ENCODE assay signal across 11 cellular contexts in the genomic region with DNA sequence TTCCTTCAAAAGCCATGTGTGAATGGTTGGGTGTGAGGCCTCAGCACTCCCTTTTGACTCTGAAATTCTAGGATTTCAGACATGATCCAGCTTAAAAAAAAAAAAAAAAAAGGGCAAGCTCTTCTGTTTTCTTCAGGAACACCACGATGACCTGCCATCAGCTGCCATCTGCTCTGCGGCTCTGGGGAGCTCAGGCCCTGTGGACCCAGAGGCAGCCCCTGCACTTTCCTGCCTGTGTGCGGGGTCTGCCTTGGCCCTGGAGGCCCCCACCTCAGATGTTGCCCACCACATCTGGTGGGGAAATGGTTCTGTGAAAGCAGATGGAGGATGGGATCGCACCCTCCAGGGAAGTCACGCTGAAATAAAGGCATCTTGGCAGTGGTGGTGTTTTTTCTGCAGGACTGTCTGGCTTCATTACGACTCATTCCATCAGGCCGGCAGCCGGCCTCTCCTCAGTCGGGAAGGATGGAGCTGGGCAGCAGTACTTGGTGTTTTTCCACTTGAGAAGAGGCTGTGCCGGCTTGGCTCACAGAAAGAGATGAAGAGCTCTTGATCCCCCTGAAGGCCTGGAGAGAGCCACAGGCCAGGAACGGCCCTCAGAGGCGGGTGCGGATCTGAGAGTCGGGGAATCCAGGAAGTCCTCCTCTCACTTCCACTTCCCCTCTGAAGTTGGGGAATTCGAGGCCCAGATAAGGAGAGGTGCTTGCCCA.
DNase-seq lines count a peak whose midpoint lies in the region; ATAC-seq, FAIRE-seq and TF ChIP-seq lines count a peak whose summit lies in the region.
"Had no signal": no experiment of that assay in that cellular context is flagged by ENCODE, and none has a peak within 500 bp of the region (broad histone marks: within the 10 kb centered on the region; RNA-seq: fewer than 3 reads in every experiment).

No MANE protein-coding gene starts in this region.

- intact Hi-C loops in body of pancreas (cut with DNase I) (no loop called here), right cardiac atrium (cut with DNase I) (no loop called here)

- H3K4me3 ChIP-seq in body of pancreas (no peak overlapping the region), right cardiac atrium (ENCODE audit: low read length) (no peak overlapping the region), skin epidermis (no peak overlapping the region)

- no peak for TF ChIP-seq POLR2A in body of pancreas (IDR thresholded peaks at IDR 0.05)

- no peak for FAIRE-seq in HTR-8/SVneo (lab: Jason Lieb, UNC)

- H3K27me3 ChIP-seq in body of pancreas (no peaks in the 10 kb centered on the region), right cardiac atrium (ENCODE audit: control insufficient read depth, insufficient read depth) (no peaks in the 10 kb centered on the region)

- TF ChIP-seq CTCF in body of pancreas (IDR thresholded peaks at IDR 0.05): no peak

- ATAC-seq in body of pancreas (peak; percentile 25), right cardiac atrium (peak; percentile 73 to 79)

- 77 to 90% methylated on average over 9 to 15 of the region's 15 CpGs for WGBS in body of pancreas, 2 donors
- 38% methylated on average over 15 of the region's 15 CpGs for whole genome bisulfite sequencing in right cardiac atrium

- peaks cover 15% of the 10 kb centered on the region for H3K4me1 ChIP-seq in body of pancreas
- H3K4me1 ChIP-seq in right cardiac atrium (ENCODE audit: control insufficient read depth, insufficient read depth, low read length): peaks cover 14% of the 10 kb centered on the region

- H3K36me3 ChIP-seq in body of pancreas (replicated peaks in 1 of 2; ENCODE audit: insufficient read depth in 1 of 2, low read depth in 2 of 2): no peaks in the 10 kb centered on the region

- H3K27ac ChIP-seq in body of pancreas: peak overlapping the region in 2 of 4 donors; percentile 1 to 45
- peak overlapping the region; percentile 71 for H3K27ac ChIP-seq in right cardiac atrium (ENCODE audit: low read length)
- H3K27ac ChIP-seq in skin epidermis: peak overlapping the region in 15 of 21 experiments; percentile 4 to 85 (median 75)

- H3K9me3 ChIP-seq in body of pancreas (no peaks in the 10 kb centered on the region), right cardiac atrium (ENCODE audit: control insufficient read depth, low read length) (no peaks in the 10 kb centered on the region)

- peak; percentile 47 for DNase-seq in HCEC 1CT
- DNase-seq in body of pancreas: no peak
- DNase-seq in right cardiac atrium: peak; percentile 61 to 88 (median 79)
- no peak for DNase-seq in HTR-8/SVneo (ENCODE audit: insufficient read length, low spot score)
- no peak for DNase-seq in NCI-H187 (lab: John Stamatoyannopoulos, UW)
- no peak for DNase-seq in NCI-H1105 (lab: John Stamatoyannopoulos, UW)
- no peak for DNase-seq in NCI-H1092 treated with DMSO at 0.1 percent for 48 hours (lab: John Stamatoyannopoulos, UW)
- DNase-seq: erythroblast; NCI-H345; stimulated activated CD4-positive, alpha-beta T cell treated with anti-CD3 and anti-CD28 coated beads, Interleukin-15, amount 100 ng/mL, for 24 hours had no signal

Comparison
In these comparisons a context has a peak if more than half of its experiments do, and no peak if none do; other contexts are left out.
1. DNase-seq: peak in HCEC 1CT (single experiment) and right cardiac atrium (3 of 3); none in body of pancreas (0 of 4), HTR-8/SVneo (single experiment), NCI-H187 (0 of 2), NCI-H1105 (single experiment) and NCI-H1092 treated with DMSO at 0.1 percent for 48 hours (single experiment).